ENCODE assay signal across 8 cellular contexts in genomic region chr11:47863189-47863892, GRCh38. TPM values are rescaled to one million over a fixed set of nuclear protein-coding genes. Genes with fewer than 3 reads are reported as not detected.
A peak's percentile ranks its signal among the peaks of the same experiment; 100 is the strongest.
DNase-seq lines count a peak whose midpoint lies in the region; ATAC-seq and TF ChIP-seq lines count a peak whose summit lies in the region.

No MANE protein-coding gene starts in this region.

- H3K27ac ChIP-seq in tibial nerve = peak overlapping the region in 3 of 4 donors; percentile 4 to 71 (median 42)

- peaks cover 10 to 15% of the 10 kb centered on the region in 2 donors for H3K4me1 Mint-ChIP-seq in effector memory CD8-positive, alpha-beta T cell (ENCODE audit: low read depth in 2 of 2)

- H3K36me3 Mint-ChIP-seq in effector memory CD8-positive, alpha-beta T cell (ENCODE audit: insufficient read depth) = peaks cover 4% of the 10 kb centered on the region

- H3K27me3 Mint-ChIP-seq in effector memory CD8-positive, alpha-beta T cell = peaks cover 2 to 4% of the 10 kb centered on the region in 2 donors

- H3K27me3 ChIP-seq in MG63 (no peaks in the 10 kb centered on the region), tibial nerve (no peaks in the 10 kb centered on the region)

- peak overlapping the region; percentile 40 to 62 for H3K4me3 Mint-ChIP-seq in effector memory CD8-positive, alpha-beta T cell

- no peaks in the 10 kb centered on the region for H3K36me3 ChIP-seq in MG63
- H3K36me3 ChIP-seq in tibial nerve = no peaks in the 10 kb centered on the region

- no peaks in the 10 kb centered on the region for H3K9me3 ChIP-seq in MG63
- no peaks in the 10 kb centered on the region for H3K9me3 ChIP-seq in tibial nerve

- H3K9me3 Mint-ChIP-seq in effector memory CD8-positive, alpha-beta T cell = no peaks in the 10 kb centered on the region

- DNase-seq in CD1c-positive myeloid dendritic cell (ENCODE audit: extremely low spot score) (peak; percentile 44), MG63 (peak; percentile 9), tibial nerve (ENCODE audit: low spot score in 2 of 2) (no peak), NCI-H774 (lab: John Stamatoyannopoulos, UW) (no peak), inferior parietal cortex (ENCODE audit: extremely low spot score) (no peak)
- DNase-seq in effector memory CD8-positive, alpha-beta T cell = no peak

- TF ChIP-seq EP300 in tibial nerve (IDR thresholded peaks at IDR 0.05) = peak in 1 of 2 donors; percentile 53

- H3K27ac Mint-ChIP-seq in effector memory CD8-positive, alpha-beta T cell = no peak overlapping the region

- ATAC-seq in GM21367 (IDR thresholded peaks at IDR 0.05; ENCODE audit: unreplicated experiment) (peak; percentile 66), HG03135 (IDR thresholded peaks at IDR 0.05; ENCODE audit: unreplicated experiment) (no peak)
- ATAC-seq in effector memory CD8-positive, alpha-beta T cell (replicated peaks) = peak; percentile 72

- TF ChIP-seq CTCF in tibial nerve (IDR thresholded peaks at IDR 0.05) = no peak

- TF ChIP-seq POLR2A in tibial nerve (IDR thresholded peaks at IDR 0.05) = no peak

- H3K4me3 ChIP-seq in MG63 = no peak overlapping the region
- no peak overlapping the region for H3K4me3 ChIP-seq in tibial nerve

- peaks cover 0 to 49% (median 23%) of the 10 kb centered on the region in 4 donors for H3K4me1 ChIP-seq in tibial nerve

- 25% methylated on average over 4 of the region's 4 CpGs for WGBS in tibial nerve, 2 donors

RNA-seq across cellular contexts. Expression of gene NUP160, which starts 15.2 kb away (rescaled TPM):
- total RNA-seq in MG63 (2014; rRNA removed; shearing (Covaris generic); ENCODE audit: low replicate concordance) = 28.2 and 49.7 TPM in 2 replicates
- total RNA-seq in tibial nerve = 10 to 100 TPM; 26.3 to 39.8 (median 28.6) TPM

Comparison
In these comparisons a context has a peak if more than half of its experiments do, and no peak if none do; other contexts are left out.
1. DNase-seq: peak in CD1c-positive myeloid dendritic cell (single experiment) and MG63 (single experiment); none in effector memory CD8-positive, alpha-beta T cell (0 of 3), tibial nerve (0 of 2), NCI-H774 (single experiment) and inferior parietal cortex (single experiment).